ENCODE assay signal across 8 cellular contexts in genomic region chr7:74656421-74656910, GRCh38.
DNase-seq lines count a peak whose midpoint lies in the region; ATAC-seq, FAIRE-seq and TF ChIP-seq lines count a peak whose summit lies in the region.

No MANE protein-coding gene starts in this region.

- peak overlapping the region; percentile 81 to 93 (median 91) for H3K4me3 Mint-ChIP-seq in nephron

- H3K27ac ChIP-seq in ACC112 (ENCODE audit: low read depth, low read length) (peak overlapping the region; percentile 35), substantia nigra (ENCODE audit: low read depth, low read length, poor library complexity, severe bottlenecking) (peak overlapping the region; percentile 97)

- H3K9me3 Mint-ChIP-seq in nephron: no peaks in the 10 kb centered on the region

- peak overlapping the region; percentile 92 for H3K4me3 ChIP-seq in ACC112 (ENCODE audit: low read depth, low read length)
- peak overlapping the region; percentile 77 for H3K4me3 ChIP-seq in fibroblast of mammary gland (ENCODE audit: control insufficient read depth, low read depth, low read length)

- peak overlapping the region; percentile 89 for H2AFZ ChIP-seq in ACC112 (ENCODE audit: low read length, unreplicated experiment)

- H3K36me3 ChIP-seq in ACC112 (ENCODE audit: insufficient read depth, low read length): no peaks in the 10 kb centered on the region

- no peak for FAIRE-seq in H54 (lab: Jason Lieb, UNC)

- peaks cover 23% of the 10 kb centered on the region for H3K4me1 ChIP-seq in ACC112 (ENCODE audit: control insufficient read depth, insufficient read depth, low read length, unreplicated experiment)

- ATAC-seq in GM19397 (IDR thresholded peaks at IDR 0.05; ENCODE audit: unreplicated experiment): no peak

- no peak for TF ChIP-seq POLR2A in H54 (IDR thresholded peaks at IDR 0.05; ENCODE audit: low read depth, low read length)

- peak; percentile 29 for DNase-seq in H54 (ENCODE audit: insufficient read length, low spot score)
- DNase-seq in NOMO-1 (lab: John Stamatoyannopoulos, UW; ENCODE audit: unreplicated experiment in 2 of 2): peak; percentile 78 to 82
- DNase-seq in activated T-helper 1 cell treated with Interleukin-2 at 50 U/mL for 16 hours (ENCODE audit: low read depth): peak; percentile 46
- peak; percentile 16 for DNase-seq in fibroblast of mammary gland (ENCODE audit: low read depth)
- DNase-seq in substantia nigra (lab: John Stamatoyannopoulos, UW): peak in 47 of 49 donors; percentile 13 to 81 (median 59)

- peaks cover 20% of the 10 kb centered on the region for H3K36me3 Mint-ChIP-seq in nephron (ENCODE audit: low read depth)

- TF ChIP-seq CTCF in fibroblast of mammary gland (conservative IDR thresholded peaks at IDR 0.05; ENCODE audit: control insufficient read depth, insufficient read depth, low read depth, low read length) (no peak), nephron (IDR thresholded peaks at IDR 0.05; ENCODE audit: unreplicated experiment in 3 of 3) (peak in 1 of 3 experiments; percentile 16)

- peak overlapping the region; percentile 99 for H3K27ac Mint-ChIP-seq in nephron

- peaks cover 38% of the 10 kb centered on the region for H3K4me1 Mint-ChIP-seq in nephron

- H3K27me3 ChIP-seq in ACC112 (ENCODE audit: insufficient read depth, low read length): no peaks in the 10 kb centered on the region

- no peaks in the 10 kb centered on the region for H3K27me3 Mint-ChIP-seq in nephron (ENCODE audit: low read depth)

- peaks cover 34% of the 10 kb centered on the region for H3K79me2 ChIP-seq in ACC112 (ENCODE audit: control insufficient read depth, insufficient read depth, low read length, unreplicated experiment)

Comparison
In these comparisons a context has a peak if more than half of its experiments do, and no peak if none do; other contexts are left out.
1. DNase-seq: peak in every context shown above with its lines; median percentile 80 in NOMO-1; 59 in substantia nigra; 46 in activated T-helper 1 cell treated with Interleukin-2 at 50 U/mL for 16 hours; 29 in H54; 16 in fibroblast of mammary gland.